In genomic region chr2:202238234-202239197, GRCh38 we compare ENCODE assay signal across 8 cellular contexts. TPM values are rescaled to one million over a fixed set of nuclear protein-coding genes. Genes with fewer than 3 reads are reported as not detected.
DNase-seq lines count a peak whose midpoint lies in the region; ATAC-seq and TF ChIP-seq lines count a peak whose summit lies in the region.

Gene SUMO1 (minus strand): TSS chr2:202238597. CDS start chr2:202238451, 146 bp downstream.

- no peak for TF ChIP-seq RAD21 in SK-N-SH (IDR thresholded peaks at IDR 0.05; ENCODE audit: low read length)

- no peak for TF ChIP-seq EP300 in SK-N-SH (IDR thresholded peaks at IDR 0.05; ENCODE audit: borderline replicate concordance in 1 of 2, low read depth in 1 of 2, low read length in 1 of 2)

- H3K4me1 ChIP-seq in SK-N-SH (ENCODE audit: control insufficient read depth in 1 of 2, insufficient read depth in 2 of 2, low read depth in 1 of 2, low read length in 1 of 2) (peaks cover 5 to 7% of the 10 kb centered on the region in 2 experiments; a peak in 3 of 4 replicates), neutrophil (ENCODE audit: control insufficient read depth in 1 of 2, insufficient read depth in 1 of 2, low read depth in 1 of 2, low read length in 1 of 2) (peaks cover 17 to 20% of the 10 kb centered on the region in 2 experiments)

- peak within 1 kb of the TSS; percentile 87; the same call in 1 of the 2 replicates for H2AFZ ChIP-seq in SK-N-SH (ENCODE audit: low read depth)

- H3K27ac ChIP-seq in SK-N-SH (ENCODE audit: low read depth in 2 of 2, low read length in 1 of 2) (peak within 1 kb of the TSS; percentile 83 to 86), neutrophil (peak within 1 kb of the TSS; percentile 84), substantia nigra (ENCODE audit: low read depth, low read length, poor library complexity, severe bottlenecking) (peak within 1 kb of the TSS; percentile 88)

- no peaks in the 10 kb centered on the region for H3K27me3 ChIP-seq in GM06990 (replicated peaks; ENCODE audit: control insufficient read depth, insufficient read depth, low read length)
- no peaks in the 10 kb centered on the region for H3K27me3 ChIP-seq in SK-N-SH (ENCODE audit: insufficient read depth)
- no peaks in the 10 kb centered on the region for H3K27me3 ChIP-seq in neutrophil

- CTCF ChIA-PET in SK-N-SH (lab: Yijun Ruan, JAX) = no interaction called here

- POLR2A ChIA-PET in SK-N-SH (lab: Yijun Ruan, JAX) = interaction anchor here (0.6 to 1.4 kb wide), 3 partner anchors 27 to 458 kb away, joined by 3 to 5 read pairs (median 3); partner anchors contain the start of genes ALS2 and NOP58

- H3K9me3 ChIP-seq in SK-N-SH (no peaks in the 10 kb centered on the region), neutrophil (no peaks in the 10 kb centered on the region)

- DNase-seq in GM06990 (ENCODE audit: extremely low read depth, insufficient read length) (peak; percentile 88), NCI-H1048 (lab: John Stamatoyannopoulos, UW) (peak; percentile 54), SK-N-SH (peak; percentile 95), germinal center (ENCODE audit: low spot score) (peak; percentile 89), substantia nigra (lab: John Stamatoyannopoulos, UW) (peak; percentile 26 to 93 (median 84))
- DNase-seq in activated naive CD4-positive, alpha-beta T cell treated with anti-CD3 and anti-CD28 coated beads, Interleukin-2, amount 50 U/mL, for 16 hours = peak; percentile 93

- peak within 1 kb of the TSS; percentile 84 for H3K9ac ChIP-seq in SK-N-SH

- 15% methylated on average over 41 of the region's 54 CpGs for WGBS in SK-N-SH (ENCODE audit: low lambda C conversion rate)

- H3K4me2 ChIP-seq in SK-N-SH = peak within 1 kb of the TSS; percentile 81

- no peak for TF ChIP-seq CTCF in GM06990 (IDR thresholded peaks at IDR 0.05; ENCODE audit: insufficient read depth, low read length, poor library complexity, severe bottlenecking)
- no peak for TF ChIP-seq CTCF in SK-N-SH (IDR thresholded peaks at IDR 0.05)
- TF ChIP-seq CTCF in neutrophil (IDR thresholded peaks at IDR 0.05) = no peak

- peaks cover 45% of the 10 kb centered on the region for H3K79me2 ChIP-seq in SK-N-SH (ENCODE audit: insufficient read depth)

- H3F3A ChIP-seq in SK-N-SH (replicated peaks; ENCODE audit: insufficient read depth) = peaks cover 13% of the 10 kb centered on the region

- H3K9me2 ChIP-seq in SK-N-SH = no peaks in the 10 kb centered on the region

- peak; percentile 97 for ATAC-seq in HG02571 (IDR thresholded peaks at IDR 0.05; ENCODE audit: unreplicated experiment)

- H3K36me3 ChIP-seq in GM06990 (ENCODE audit: control insufficient read depth, insufficient read depth, low read length) = no peaks in the 10 kb centered on the region
- peaks cover 0 to 3% of the 10 kb centered on the region in 2 experiments for H3K36me3 ChIP-seq in SK-N-SH (replicated peaks in 1 of 2; ENCODE audit: control insufficient read depth in 1 of 2, insufficient read depth in 2 of 2, low read length in 1 of 2)
- H3K36me3 ChIP-seq in neutrophil = no peaks in the 10 kb centered on the region

- H3K4me3 ChIP-seq in GM06990 (replicated peaks; ENCODE audit: low read depth, low read length) = peak within 1 kb of the TSS; percentile 94
- H3K4me3 ChIP-seq in SK-N-SH (ENCODE audit: low read depth in 2 of 2, low read length in 1 of 2) = peak within 1 kb of the TSS; percentile 83 to 91
- peak within 1 kb of the TSS; percentile 72 to 78 for H3K4me3 ChIP-seq in neutrophil (ENCODE audit: low read depth in 1 of 2, low read length in 1 of 2)

- peaks cover 38% of the 10 kb centered on the region for H4K20me1 ChIP-seq in SK-N-SH (ENCODE audit: insufficient read depth)

TF ChIP-seq in SK-N-SH, 30 proteins besides CTCF, POLR2A, EP300 and RAD21:
- TF ChIP-seq FOSL2 (IDR thresholded peaks at IDR 0.05; ENCODE audit: borderline replicate concordance, low read depth) (no peak), ZBTB33 (IDR thresholded peaks at IDR 0.05; ENCODE audit: borderline replicate concordance, low read depth) (no peak), CHD2 (IDR thresholded peaks at IDR 0.05; ENCODE audit: low read length, partially characterized antibody) (peak; percentile 59), NRF1 (IDR thresholded peaks at IDR 0.05; ENCODE audit: low read depth, low read length) (no peak), IRF3 (IDR thresholded peaks at IDR 0.05; ENCODE audit: low read depth, low read length) (no peak), POLR2AphosphoS5 (IDR thresholded peaks at IDR 0.05; ENCODE audit: low read depth, low read length) (peak; percentile 77), FOXJ3 (CRISPR knock-in tag; IDR thresholded peaks at IDR 0.05) (no peak), MAX (IDR thresholded peaks at IDR 0.05; ENCODE audit: low read depth) (peak; percentile 66), RFX5 (IDR thresholded peaks at IDR 0.05; ENCODE audit: low read length) (no peak), SMC3 (IDR thresholded peaks at IDR 0.05; ENCODE audit: low read depth, low read length) (no peak), TCF12 (IDR thresholded peaks at IDR 0.05) (no peak), GATA2 (CRISPR knock-in tag; IDR thresholded peaks at IDR 0.05) (no peak), GABPA (IDR thresholded peaks at IDR 0.05; ENCODE audit: low read depth) (peak; percentile 90), MXI1 (IDR thresholded peaks at IDR 0.05; ENCODE audit: low read depth, low read length) (peak; percentile 50; the same call in 1 of the 2 replicates), ELF1 (IDR thresholded peaks at IDR 0.05) (peak; percentile 45; the same call in 1 of the 2 replicates), USF2 (IDR thresholded peaks at IDR 0.05; ENCODE audit: borderline replicate concordance, low read depth, low read length) (no peak), TAF1 (IDR thresholded peaks at IDR 0.05; ENCODE audit: borderline replicate concordance, low read depth, low read length) (peak; percentile 76), SIN3A (IDR thresholded peaks at IDR 0.05; ENCODE audit: borderline replicate concordance, low read depth, low read length) (peak; percentile 32; the same call in 1 of the 2 replicates)

RNA-seq across cellular contexts. Expression of gene SUMO1, which starts in this region (rescaled TPM):
- polyA plus RNA-seq in SK-N-SH (2012; rRNA removed) = 42.8 and 45.4 TPM in 2 replicates
- polyA plus RNA-seq in SK-N-SH (2012; cell fraction: cytosol; rRNA removed) = 74.8 and 116 TPM in 2 replicates
- polyA plus RNA-seq in SK-N-SH (2012; cell fraction: nucleus; rRNA removed) = 5.8 and 15.4 TPM in 2 replicates

Comparison
In these comparisons a context has a peak if more than half of its experiments do, and no peak if none do; other contexts are left out.
1. Peak in every context shown above with its lines: DNase-seq, ATAC-seq, H3K4me3 ChIP-seq and H3K27ac ChIP-seq.